9 cellular contexts compared by ENCODE assay signal in the genomic region with DNA sequence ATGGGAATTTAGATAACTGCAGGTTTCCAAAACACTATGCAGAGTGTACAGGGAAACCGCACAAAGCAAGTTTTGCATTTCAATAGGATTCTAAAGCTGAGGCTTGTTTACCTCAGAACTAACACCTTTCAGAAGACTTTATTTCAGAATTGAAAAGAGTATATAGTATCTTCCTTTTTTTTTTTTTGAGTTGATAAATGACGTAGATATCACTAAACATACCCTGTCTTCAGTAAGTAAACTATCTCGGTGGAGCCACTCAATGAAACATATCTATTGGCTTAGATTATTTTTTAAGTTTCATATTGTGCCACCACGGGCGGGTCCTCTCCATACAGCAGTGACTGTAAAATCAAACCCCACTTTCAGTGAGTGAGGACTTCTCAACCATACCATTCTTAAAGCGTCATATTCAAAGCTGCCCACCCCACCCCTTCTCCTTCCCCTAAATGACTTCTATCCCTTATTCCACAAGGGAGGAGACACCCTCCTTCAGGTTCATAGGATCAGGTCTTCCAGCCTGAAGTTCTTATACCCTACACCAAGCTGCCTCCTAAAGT. TPM values are rescaled to one million over a fixed set of nuclear protein-coding genes. Genes with fewer than 3 reads are reported as not detected.
DNase-seq lines count a peak whose midpoint lies in the region; ATAC-seq, FAIRE-seq and TF ChIP-seq lines count a peak whose summit lies in the region.
"Had no signal": no experiment of that assay in that cellular context is flagged by ENCODE, and none has a peak within 500 bp of the region (broad histone marks: within the 10 kb centered on the region; RNA-seq: fewer than 3 reads in every experiment).

No MANE protein-coding gene starts in this region.

- H3K27me3 ChIP-seq in keratinocyte (ENCODE audit: control insufficient read depth, extremely low read depth, insufficient read depth, low read length) = no peaks in the 10 kb centered on the region
- no peaks in the 10 kb centered on the region for H3K27me3 ChIP-seq in suprapubic skin

- peaks cover 15% of the 10 kb centered on the region for H3K36me3 Mint-ChIP-seq in T-helper 2 cell treated with Interferon-gamma antibody and Interleukin-4, amounts not matched to agents 5 μg/mL and 100 μg/mL, for 36 hours (ENCODE audit: low read depth)

- peak overlapping the region; percentile 75 for H3K4me3 Mint-ChIP-seq in T-helper 2 cell treated with Interferon-gamma antibody and Interleukin-4, amounts not matched to agents 5 μg/mL and 100 μg/mL, for 36 hours

- H3K9me3 Mint-ChIP-seq in T-helper 2 cell treated with Interferon-gamma antibody and Interleukin-4, amounts not matched to agents 5 μg/mL and 100 μg/mL, for 36 hours = no peaks in the 10 kb centered on the region

- no peak for FAIRE-seq in keratinocyte (lab: Jason Lieb, UNC)

- H3K4me1 ChIP-seq in keratinocyte (ENCODE audit: control insufficient read depth, extremely low read depth, insufficient read depth, low read length) = peaks cover 36% of the 10 kb centered on the region
- H3K4me1 ChIP-seq in suprapubic skin = peaks cover 34% of the 10 kb centered on the region

- no peaks in the 10 kb centered on the region for H3K9me1 ChIP-seq in keratinocyte (ENCODE audit: control insufficient read depth, extremely low read depth, insufficient read depth, low read length)

- H3K4me3 ChIP-seq in keratinocyte (ENCODE audit: control insufficient read depth in 2 of 3, extremely low read depth in 1 of 3, insufficient read depth in 2 of 3, low read depth in 1 of 3, low read length in 3 of 3) (peak overlapping the region in 1 of 3 experiments; percentile 15), suprapubic skin (no peak overlapping the region)

- dilution Hi-C loops in keratinocyte (cut with MboI; ENCODE audit: extremely low pct_ligation_motif_present, low sequenced_read_pairs) = no loop called here

- H3K79me2 ChIP-seq in keratinocyte (ENCODE audit: control insufficient read depth, insufficient read depth, low read length) = peaks cover 24% of the 10 kb centered on the region

- H3K4me1 Mint-ChIP-seq in T-helper 2 cell treated with Interferon-gamma antibody and Interleukin-4, amounts not matched to agents 5 μg/mL and 100 μg/mL, for 36 hours (ENCODE audit: low read depth) = peaks cover 44% of the 10 kb centered on the region

- ATAC-seq in GM18505 (IDR thresholded peaks at IDR 0.05; ENCODE audit: unreplicated experiment) = no peak

- H2AFZ ChIP-seq in keratinocyte (ENCODE audit: control insufficient read depth, low read length) = peak overlapping the region; percentile 8

- H3K4me2 ChIP-seq in keratinocyte (ENCODE audit: control insufficient read depth, extremely low read depth, insufficient read depth, low read depth, low read length) = peak overlapping the region; percentile 80

- WGBS in suprapubic skin = 55% methylated on average over 6 of the region's 6 CpGs

- H3K27ac ChIP-seq in keratinocyte (ENCODE audit: control insufficient read depth, insufficient read depth, low read length) = peak overlapping the region; percentile 89
- peak overlapping the region; percentile 99 for H3K27ac ChIP-seq in suprapubic skin

- peak overlapping the region; percentile 78 for H3K27ac Mint-ChIP-seq in T-helper 2 cell treated with Interferon-gamma antibody and Interleukin-4, amounts not matched to agents 5 μg/mL and 100 μg/mL, for 36 hours

- DNase-seq in activated CD8-positive, alpha-beta memory T cell treated with anti-CD3 and anti-CD28 coated beads for 24 hours = peak; percentile 54
- no peak for DNase-seq in activated CD8-positive, alpha-beta memory T cell treated with anti-CD3 and anti-CD28 coated beads, Interleukin-2, amount 50 U/mL, for 4 hours
- no peak for DNase-seq in T-helper 2 cell treated with Interferon-gamma antibody and Interleukin-4, amounts not matched to agents 5 μg/mL and 100 μg/mL, for 36 hours (ENCODE audit: low spot score)
- DNase-seq in keratinocyte (ENCODE audit: low read depth, low spot score) (no peak), suprapubic skin (ENCODE audit: low spot score in 2 of 2) (no peak), NCI-H510A treated with DMSO at 0.1 percent for 48 hours (lab: John Stamatoyannopoulos, UW) (no peak), retina (no peak)
- DNase-seq: activated CD4-positive, CD25-positive, alpha-beta regulatory T cell treated with anti-CD3 and anti-CD28 coated beads, Interleukin-2, amount 50 U/mL, for 72 hours had no signal

- H4K20me1 ChIP-seq in keratinocyte (ENCODE audit: control insufficient read depth, extremely low read depth, insufficient read depth, low read length) = no peaks in the 10 kb centered on the region

- TF ChIP-seq POLR2A in suprapubic skin (IDR thresholded peaks at IDR 0.05) (no peak), GM18505 (IDR thresholded peaks at IDR 0.05; ENCODE audit: borderline replicate concordance, extremely low read depth, insufficient read depth, insufficient read length) (no peak)

- H3K36me3 ChIP-seq in keratinocyte (ENCODE audit: control insufficient read depth in 2 of 2, extremely low read depth in 1 of 2, insufficient read depth in 2 of 2, low read length in 2 of 2) = no peaks in the 10 kb centered on the region
- no peaks in the 10 kb centered on the region for H3K36me3 ChIP-seq in suprapubic skin

- no peak for TF ChIP-seq EP300 in suprapubic skin (IDR thresholded peaks at IDR 0.05)

- TF ChIP-seq CTCF in keratinocyte (optimal IDR thresholded peaks at IDR 0.05 in 1 of 3, IDR thresholded peaks at IDR 0.05 in 1 of 3, conservative IDR thresholded peaks at IDR 0.05 in 1 of 3; ENCODE audit: extremely low read depth in 1 of 3, insufficient read depth in 2 of 3, low read length in 3 of 3) = no peak
- no peak for TF ChIP-seq CTCF in suprapubic skin (IDR thresholded peaks at IDR 0.05)

- no peaks in the 10 kb centered on the region for H3K27me3 Mint-ChIP-seq in T-helper 2 cell treated with Interferon-gamma antibody and Interleukin-4, amounts not matched to agents 5 μg/mL and 100 μg/mL, for 36 hours (ENCODE audit: low read depth)

- H3K9me3 ChIP-seq in keratinocyte (ENCODE audit: control insufficient read depth, low read depth, low read length) = no peaks in the 10 kb centered on the region
- no peaks in the 10 kb centered on the region for H3K9me3 ChIP-seq in suprapubic skin

- peak overlapping the region; percentile 99 for H3K9ac ChIP-seq in keratinocyte (ENCODE audit: control insufficient read depth, extremely low read depth, insufficient read depth, low read length)

RNA-seq across cellular contexts. Expression of a gene that starts 2.0 kb away (rescaled TPM):
- 97.0 to 169 TPM (median 130 TPM) in 3 replicates for polyA plus RNA-seq in keratinocyte
- 110 TPM for polyA plus RNA-seq in keratinocyte (2011; ENCODE audit: low read depth)
- 54.3 and 118 TPM in 2 replicates for polyA plus RNA-seq in keratinocyte (2011; cell fraction: cytosol; rRNA removed)
- 84.8 and 109 TPM in 2 replicates for polyA plus RNA-seq in keratinocyte (2011; cell fraction: nucleus; rRNA removed)
- 69.2 and 87.6 TPM in 2 replicates for polyA plus RNA-seq in keratinocyte (2012; ENCODE audit: low replicate concordance)
- 227 to 533 TPM (median 415 TPM) in 3 replicates for polyA minus RNA-seq in keratinocyte
- polyA minus RNA-seq in keratinocyte (2011; cell fraction: cytosol; rRNA and poly(A)+ RNA removed) = 322 TPM
- 237 and 437 TPM in 2 replicates for polyA minus RNA-seq in keratinocyte (2011; cell fraction: nucleus; rRNA and poly(A)+ RNA removed)
- total RNA-seq in suprapubic skin = 10 to 100 TPM; 56.0 to 90.8 (median 75.6) TPM
